ENCODE assay signal across 10 cellular contexts in genomic region chr11:36041988-36042606, GRCh38.
DNase-seq lines count a peak whose midpoint lies in the region; ATAC-seq, FAIRE-seq and TF ChIP-seq lines count a peak whose summit lies in the region.
"Had no signal": no experiment of that assay in that cellular context is flagged by ENCODE, and none has a peak within 500 bp of the region (broad histone marks: within the 10 kb centered on the region; RNA-seq: fewer than 3 reads in every experiment).

No MANE protein-coding gene starts in this region.

- H3K9me2 ChIP-seq in Karpas-422 (replicated peaks; ENCODE audit: insufficient read depth, low read length) (no peaks in the 10 kb centered on the region), neural cell (ENCODE audit: insufficient read depth, low read length) (no peaks in the 10 kb centered on the region)

- H3K4me1 Mint-ChIP-seq in glutamatergic neuron (ENCODE audit: low read depth, unreplicated experiment): peaks cover 16% of the 10 kb centered on the region
- H3K4me1 Mint-ChIP-seq in activated CD8-positive, alpha-beta memory T cell treated with anti-CD3 and anti-CD28 coated beads, Interleukin-2, amount 10 ng/mL, durations not matched to agents 7 days and 5 days: no peaks in the 10 kb centered on the region

- TF ChIP-seq CTCF in D721Med (IDR thresholded peaks at IDR 0.05; ENCODE audit: insufficient read depth, missing control alignments): peak; percentile 39
- TF ChIP-seq CTCF in GM12878 (IDR thresholded peaks at IDR 0.05 in 2 of 3, conservative IDR thresholded peaks at IDR 0.05 in 1 of 3; ENCODE audit: control insufficient read depth in 2 of 3, extremely low read depth in 1 of 3, insufficient read depth in 1 of 3, low read depth in 3 of 3, low read length in 3 of 3): peak; percentile 48 to 58 (median 51); a peak in 5 of 6 replicates
- peak; percentile 54 for TF ChIP-seq CTCF in neural cell (IDR thresholded peaks at IDR 0.05; ENCODE audit: poor library complexity, severe bottlenecking)
- TF ChIP-seq CTCF in glutamatergic neuron (IDR thresholded peaks at IDR 0.05; ENCODE audit: partially characterized antibody, unreplicated experiment): no peak

- intact Hi-C loops in GM12878 (cut with micrococcal nuclease; ENCODE audit: unreplicated experiment): loop anchor here (1.0 to 5.0 kb wide), 3 partner anchors 90 to 225 kb away; no protein-coding TSS in a partner anchor

- no peaks in the 10 kb centered on the region for H3F3A ChIP-seq in neural cell (ENCODE audit: insufficient read depth, low read length, poor library complexity, severe bottlenecking)

- no peak overlapping the region for H3K4me3 Mint-ChIP-seq in glutamatergic neuron (ENCODE audit: unreplicated experiment)
- H3K4me3 Mint-ChIP-seq in activated CD8-positive, alpha-beta memory T cell treated with anti-CD3 and anti-CD28 coated beads, Interleukin-2, amount 10 ng/mL, durations not matched to agents 7 days and 5 days: no peak overlapping the region

- no TSS peak for BruUV-seq in GM12878 (replicated peaks; lab: Mats Ljungman, UMichigan)

- H3K27ac ChIP-seq in Karpas-422 (ENCODE audit: low read length) (no peak overlapping the region), GM12878 (ENCODE audit: control insufficient read depth, insufficient read depth) (no peak overlapping the region), neural cell (ENCODE audit: low read length) (no peak overlapping the region)

- in situ Hi-C loops in GM12878 (cut with MboI): no loop called here

- RAD21 ChIA-PET in GM12878 (lab: Charles Lee; ENCODE audit: unreplicated experiment): interaction anchor here (0.8 to 2.8 kb wide), 11 partner anchors 27 to 426 kb away, joined by 3 to 14 read pairs (median 6); no protein-coding TSS in a partner anchor

- peaks cover 2% of the 10 kb centered on the region for H3K27me3 Mint-ChIP-seq in glutamatergic neuron (ENCODE audit: unreplicated experiment)
- peaks cover 8% of the 10 kb centered on the region for H3K27me3 Mint-ChIP-seq in activated CD8-positive, alpha-beta memory T cell treated with anti-CD3 and anti-CD28 coated beads, Interleukin-2, amount 10 ng/mL, durations not matched to agents 7 days and 5 days

- no peak for DNase-seq in D721Med (ENCODE audit: insufficient read length, low spot score)
- peak; percentile 63 for DNase-seq in Karpas-422
- DNase-seq in GM12878 (ENCODE audit: low read depth, low spot score): no peak
- DNase-seq in glutamatergic neuron: no peak
- no peak for DNase-seq in activated naive CD4-positive, alpha-beta T cell treated with anti-CD3 and anti-CD28 coated beads, Interleukin-2, amount 50 U/mL, for 72 hours (ENCODE audit: low spot score in 2 of 2)
- no peak for DNase-seq in activated CD8-positive, alpha-beta memory T cell treated with anti-CD3 and anti-CD28 coated beads, Interleukin-2, amount 10 ng/mL, durations not matched to agents 7 days and 5 days
- DNase-seq: MV-4-11; stimulated activated CD4-positive, alpha-beta T cell treated with anti-CD3 and anti-CD28 coated beads, Interleukin-4, amount 100 ng/mL, for 1 hour had no signal

- POLR2A ChIA-PET in GM12878 (lab: Charles Lee): no interaction called here

- no peak for TF ChIP-seq POLR2A in GM12878 (IDR thresholded peaks at IDR 0.05; ENCODE audit: low read depth, low read length)

- ATAC-seq in GM12878: peak; percentile 86
- ATAC-seq in activated CD4-positive, CD25-positive, alpha-beta regulatory T cell treated with anti-CD3 and anti-CD28 coated beads, Interleukin-2, amount 50 U/mL, for 24 hours: no peak
- no peak for ATAC-seq in activated naive CD4-positive, alpha-beta T cell treated with anti-CD3 and anti-CD28 coated beads, Interleukin-2, amount 50 U/mL, for 72 hours
- no peak for ATAC-seq in activated CD8-positive, alpha-beta memory T cell treated with anti-CD3 and anti-CD28 coated beads, Interleukin-2, amount 10 ng/mL, durations not matched to agents 7 days and 5 days

- no peaks in the 10 kb centered on the region for H3K9me3 ChIP-seq in Karpas-422 (ENCODE audit: low read length)
- no peaks in the 10 kb centered on the region for H3K9me3 ChIP-seq in GM12878 (replicated peaks; ENCODE audit: control insufficient read depth, insufficient read depth, low read length)
- no peaks in the 10 kb centered on the region for H3K9me3 ChIP-seq in neural cell (ENCODE audit: low read length)

- H3K27ac Mint-ChIP-seq in glutamatergic neuron (ENCODE audit: unreplicated experiment): no peak overlapping the region
- no peak overlapping the region for H3K27ac Mint-ChIP-seq in activated naive CD4-positive, alpha-beta T cell treated with anti-CD3 and anti-CD28 coated beads, Interleukin-2, amount 50 U/mL, for 72 hours
- H3K27ac Mint-ChIP-seq in activated CD8-positive, alpha-beta memory T cell treated with anti-CD3 and anti-CD28 coated beads, Interleukin-2, amount 10 ng/mL, durations not matched to agents 7 days and 5 days: no peak overlapping the region

- TF ChIP-seq RAD21 in GM12878 (IDR thresholded peaks at IDR 0.05; ENCODE audit: insufficient read depth, low read depth, low read length) (peak; percentile 63), neural cell (conservative IDR thresholded peaks at IDR 0.05) (no peak)

- H3K4me2 ChIP-seq in Karpas-422 (ENCODE audit: low read depth, low read length, poor library complexity, severe bottlenecking) (no peak overlapping the region), GM12878 (ENCODE audit: control insufficient read depth, insufficient read depth) (no peak overlapping the region), neural cell (ENCODE audit: low read length) (no peak overlapping the region)

- SMC1A ChIA-PET in GM12878 (lab: Charles Lee; ENCODE audit: uncharacterized antibody, unreplicated experiment): interaction anchor here (0.7 to 5.7 kb wide), 17 partner anchors 9 to 224 kb away, joined by 3 to 26 read pairs (median 4); no protein-coding TSS in a partner anchor

- no peak for TF ChIP-seq EP300 in GM12878 (IDR thresholded peaks at IDR 0.05; ENCODE audit: borderline replicate concordance in 1 of 2, control insufficient read depth in 1 of 2, low read depth in 2 of 2, low read length in 2 of 2)
- TF ChIP-seq EP300 in neural cell (conservative IDR thresholded peaks at IDR 0.05; ENCODE audit: poor library complexity, severe bottlenecking): no peak

- H3K4me1 ChIP-seq in Karpas-422 (ENCODE audit: low read length): peaks cover 8% of the 10 kb centered on the region
- H3K4me1 ChIP-seq in GM12878 (ENCODE audit: control insufficient read depth, insufficient read depth, low read length): no peaks in the 10 kb centered on the region

- no peaks in the 10 kb centered on the region for H3K79me2 ChIP-seq in Karpas-422 (ENCODE audit: low read length)
- H3K79me2 ChIP-seq in GM12878 (ENCODE audit: control insufficient read depth, insufficient read depth, low read length): no peaks in the 10 kb centered on the region
- no peaks in the 10 kb centered on the region for H3K79me2 ChIP-seq in neural cell (replicated peaks; ENCODE audit: insufficient read depth, low read length)

- H3K27me3 ChIP-seq in Karpas-422 (ENCODE audit: low read length) (no peaks in the 10 kb centered on the region), GM12878 (replicated peaks in 1 of 2; ENCODE audit: control insufficient read depth in 2 of 2, insufficient read depth in 2 of 2, low read length in 1 of 2) (no peaks in the 10 kb centered on the region; a peak in 1 of 4 replicates), neural cell (ENCODE audit: insufficient read depth, low read depth, low read length) (no peaks in the 10 kb centered on the region)

- H3K36me3 Mint-ChIP-seq in glutamatergic neuron (ENCODE audit: unreplicated experiment): no peaks in the 10 kb centered on the region
- no peaks in the 10 kb centered on the region for H3K36me3 Mint-ChIP-seq in activated naive CD4-positive, alpha-beta T cell treated with anti-CD3 and anti-CD28 coated beads, Interleukin-2, amount 50 U/mL, for 72 hours
- no peaks in the 10 kb centered on the region for H3K36me3 Mint-ChIP-seq in activated CD8-positive, alpha-beta memory T cell treated with anti-CD3 and anti-CD28 coated beads, Interleukin-2, amount 10 ng/mL, durations not matched to agents 7 days and 5 days

- H3K36me3 ChIP-seq in Karpas-422 (ENCODE audit: insufficient read depth, low read length) (no peaks in the 10 kb centered on the region), GM12878 (ENCODE audit: control insufficient read depth in 2 of 2, insufficient read depth in 2 of 2, low read length in 1 of 2) (no peaks in the 10 kb centered on the region), neural cell (ENCODE audit: insufficient read depth, low read length) (no peaks in the 10 kb centered on the region)

- CTCF ChIA-PET in GM12878 (lab: Yijun Ruan, JAX): interaction anchor here (0.7 to 4.7 kb wide), 28 partner anchors 8 to 428 kb away, joined by 3 to 61 read pairs (median 5); no protein-coding TSS in a partner anchor
- CTCF ChIA-PET in activated CD8-positive, alpha-beta memory T cell treated with anti-CD3 and anti-CD28 coated beads, Interleukin-2, amount 10 ng/mL, durations not matched to agents 7 days and 5 days (lab: Charles Lee): interaction anchor here (1.0 to 2.2 kb wide), 3 partner anchors 24 to 224 kb away, joined by 3 to 8 read pairs (median 3); no protein-coding TSS in a partner anchor

- H3K9ac ChIP-seq in Karpas-422 (ENCODE audit: low read length) (no peak overlapping the region), GM12878 (ENCODE audit: control insufficient read depth, insufficient read depth, low read length) (no peak overlapping the region), neural cell (ENCODE audit: low read length) (no peak overlapping the region)

- H3K4me3 ChIP-seq in Karpas-422 (ENCODE audit: low read length) (no peak overlapping the region), GM12878 (no peak overlapping the region), neural cell (ENCODE audit: low read length) (no peak overlapping the region)

- H2AFZ ChIP-seq in Karpas-422 (ENCODE audit: low read length) (no peak overlapping the region), GM12878 (ENCODE audit: control insufficient read depth, low read depth, low read length) (no peak overlapping the region), neural cell (ENCODE audit: low read depth, low read length) (no peak overlapping the region)

- FAIRE-seq in D721Med (lab: Jason Lieb, UNC): no peak
- FAIRE-seq in GM12878 (lab: Jason Lieb, UNC): no peak

- 1% methylated on average over 5 of the region's 5 CpGs for WGBS in GM12878 (ENCODE audit: insufficient coverage, insufficient replicate concordance, low lambda C conversion rate, missing lambda C conversion rate)

- no peaks in the 10 kb centered on the region for H4K20me1 ChIP-seq in Karpas-422 (ENCODE audit: insufficient read depth, low read depth, low read length)
- no peaks in the 10 kb centered on the region for H4K20me1 ChIP-seq in GM12878 (ENCODE audit: control insufficient read depth, insufficient read depth)
- H4K20me1 ChIP-seq in neural cell (ENCODE audit: insufficient read depth): no peaks in the 10 kb centered on the region

- H3K9me3 Mint-ChIP-seq in glutamatergic neuron (ENCODE audit: unreplicated experiment): peaks cover 5% of the 10 kb centered on the region
- peaks cover 5 to 7% of the 10 kb centered on the region in 2 donors for H3K9me3 Mint-ChIP-seq in activated naive CD4-positive, alpha-beta T cell treated with anti-CD3 and anti-CD28 coated beads, Interleukin-2, amount 50 U/mL, for 72 hours
- H3K9me3 Mint-ChIP-seq in activated CD8-positive, alpha-beta memory T cell treated with anti-CD3 and anti-CD28 coated beads, Interleukin-2, amount 10 ng/mL, durations not matched to agents 7 days and 5 days (ENCODE audit: low read depth): no peaks in the 10 kb centered on the region
